In the genomic region with DNA sequence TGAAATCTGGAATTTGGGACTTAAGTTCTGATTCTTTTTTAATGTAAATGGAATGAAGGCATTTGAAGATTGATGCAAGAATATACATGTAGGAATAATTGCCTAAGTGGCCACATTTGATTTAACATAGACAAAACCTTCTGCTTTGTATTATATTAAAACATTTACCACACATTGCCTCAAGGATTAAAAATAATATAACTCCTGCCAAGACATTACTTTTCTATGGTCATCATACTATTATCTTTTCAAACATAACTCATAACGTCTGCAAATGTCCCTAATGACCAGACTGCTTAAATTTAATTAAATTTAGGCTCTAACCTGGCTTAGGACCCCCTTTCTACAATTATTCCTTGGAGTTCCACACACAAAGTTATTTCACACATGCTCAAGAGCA, we compare ENCODE assay signal across 2 cellular contexts.
TF ChIP-seq lines count a peak whose summit lies in the region.

No MANE protein-coding gene starts in this region.

TF ChIP-seq in SK-N-SH treated with all-trans-retinoic acid at 6 μM for 48 hours, 23 proteins besides CTCF, POLR2A, EP300 and RAD21 (continued from another document):
- TF ChIP-seq, protein P1, sequence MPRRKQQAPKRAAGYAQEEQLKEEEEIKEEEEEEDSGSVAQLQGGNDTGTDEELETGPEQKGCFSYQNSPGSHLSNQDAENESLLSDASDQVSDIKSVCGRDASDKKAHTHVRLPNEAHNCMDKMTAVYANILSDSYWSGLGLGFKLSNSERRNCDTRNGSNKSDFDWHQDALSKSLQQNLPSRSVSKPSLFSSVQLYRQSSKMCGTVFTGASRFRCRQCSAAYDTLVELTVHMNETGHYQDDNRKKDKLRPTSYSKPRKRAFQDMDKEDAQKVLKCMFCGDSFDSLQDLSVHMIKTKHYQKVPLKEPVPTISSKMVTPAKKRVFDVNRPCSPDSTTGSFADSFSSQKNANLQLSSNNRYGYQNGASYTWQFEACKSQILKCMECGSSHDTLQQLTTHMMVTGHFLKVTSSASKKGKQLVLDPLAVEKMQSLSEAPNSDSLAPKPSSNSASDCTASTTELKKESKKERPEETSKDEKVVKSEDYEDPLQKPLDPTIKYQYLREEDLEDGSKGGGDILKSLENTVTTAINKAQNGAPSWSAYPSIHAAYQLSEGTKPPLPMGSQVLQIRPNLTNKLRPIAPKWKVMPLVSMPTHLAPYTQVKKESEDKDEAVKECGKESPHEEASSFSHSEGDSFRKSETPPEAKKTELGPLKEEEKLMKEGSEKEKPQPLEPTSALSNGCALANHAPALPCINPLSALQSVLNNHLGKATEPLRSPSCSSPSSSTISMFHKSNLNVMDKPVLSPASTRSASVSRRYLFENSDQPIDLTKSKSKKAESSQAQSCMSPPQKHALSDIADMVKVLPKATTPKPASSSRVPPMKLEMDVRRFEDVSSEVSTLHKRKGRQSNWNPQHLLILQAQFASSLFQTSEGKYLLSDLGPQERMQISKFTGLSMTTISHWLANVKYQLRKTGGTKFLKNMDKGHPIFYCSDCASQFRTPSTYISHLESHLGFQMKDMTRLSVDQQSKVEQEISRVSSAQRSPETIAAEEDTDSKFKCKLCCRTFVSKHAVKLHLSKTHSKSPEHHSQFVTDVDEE (CRISPR knock-in tag; IDR thresholded peaks at IDR 0.05): peak; percentile 65; the same call in 1 of the 2 replicates
- TF ChIP-seq ZC3H10 (CRISPR knock-in tag; IDR thresholded peaks at IDR 0.05) (no peak), TCF4 (CRISPR knock-in tag; IDR thresholded peaks at IDR 0.05; ENCODE audit: borderline replicate concordance) (peak; percentile 88; the same call in 1 of the 2 replicates), PPARA (CRISPR knock-in tag; IDR thresholded peaks at IDR 0.05; ENCODE audit: borderline replicate concordance) (no peak), ZNF565 (CRISPR knock-in tag; conservative IDR thresholded peaks at IDR 0.05; ENCODE audit: low read depth) (no peak), ZFP30 (CRISPR knock-in tag; IDR thresholded peaks at IDR 0.05) (no peak), SNAI2 (CRISPR knock-in tag; IDR thresholded peaks at IDR 0.05) (no peak), OSR1 (CRISPR knock-in tag; IDR thresholded peaks at IDR 0.05) (no peak), ZFP3 (CRISPR knock-in tag; IDR thresholded peaks at IDR 0.05) (no peak)
- TF ChIP-seq, protein P2, sequence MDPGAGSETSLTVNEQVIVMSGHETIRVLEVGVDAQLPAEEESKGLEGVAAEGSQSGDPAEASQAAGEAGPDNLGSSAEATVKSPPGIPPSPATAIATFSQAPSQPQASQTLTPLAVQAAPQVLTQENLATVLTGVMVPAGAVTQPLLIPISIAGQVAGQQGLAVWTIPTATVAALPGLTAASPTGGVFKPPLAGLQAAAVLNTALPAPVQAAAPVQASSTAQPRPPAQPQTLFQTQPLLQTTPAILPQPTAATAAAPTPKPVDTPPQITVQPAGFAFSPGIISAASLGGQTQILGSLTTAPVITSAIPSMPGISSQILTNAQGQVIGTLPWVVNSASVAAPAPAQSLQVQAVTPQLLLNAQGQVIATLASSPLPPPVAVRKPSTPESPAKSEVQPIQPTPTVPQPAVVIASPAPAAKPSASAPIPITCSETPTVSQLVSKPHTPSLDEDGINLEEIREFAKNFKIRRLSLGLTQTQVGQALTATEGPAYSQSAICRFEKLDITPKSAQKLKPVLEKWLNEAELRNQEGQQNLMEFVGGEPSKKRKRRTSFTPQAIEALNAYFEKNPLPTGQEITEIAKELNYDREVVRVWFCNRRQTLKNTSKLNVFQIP (CRISPR knock-in tag; IDR thresholded peaks at IDR 0.05; ENCODE audit: borderline replicate concordance, low read depth): no peak

TF ChIP-seq in SK-N-SH, 30 proteins besides CTCF, POLR2A, EP300 and RAD21 (continued from another document):
- TF ChIP-seq, protein P3, sequence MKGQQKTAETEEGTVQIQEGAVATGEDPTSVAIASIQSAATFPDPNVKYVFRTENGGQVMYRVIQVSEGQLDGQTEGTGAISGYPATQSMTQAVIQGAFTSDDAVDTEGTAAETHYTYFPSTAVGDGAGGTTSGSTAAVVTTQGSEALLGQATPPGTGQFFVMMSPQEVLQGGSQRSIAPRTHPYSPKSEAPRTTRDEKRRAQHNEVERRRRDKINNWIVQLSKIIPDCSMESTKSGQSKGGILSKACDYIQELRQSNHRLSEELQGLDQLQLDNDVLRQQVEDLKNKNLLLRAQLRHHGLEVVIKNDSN (IDR thresholded peaks at IDR 0.05; ENCODE audit: borderline replicate concordance, low read depth): no peak
- TF ChIP-seq TEAD4 (IDR thresholded peaks at IDR 0.05; ENCODE audit: borderline replicate concordance, insufficient read depth): no peak
- TF ChIP-seq, protein P4, sequence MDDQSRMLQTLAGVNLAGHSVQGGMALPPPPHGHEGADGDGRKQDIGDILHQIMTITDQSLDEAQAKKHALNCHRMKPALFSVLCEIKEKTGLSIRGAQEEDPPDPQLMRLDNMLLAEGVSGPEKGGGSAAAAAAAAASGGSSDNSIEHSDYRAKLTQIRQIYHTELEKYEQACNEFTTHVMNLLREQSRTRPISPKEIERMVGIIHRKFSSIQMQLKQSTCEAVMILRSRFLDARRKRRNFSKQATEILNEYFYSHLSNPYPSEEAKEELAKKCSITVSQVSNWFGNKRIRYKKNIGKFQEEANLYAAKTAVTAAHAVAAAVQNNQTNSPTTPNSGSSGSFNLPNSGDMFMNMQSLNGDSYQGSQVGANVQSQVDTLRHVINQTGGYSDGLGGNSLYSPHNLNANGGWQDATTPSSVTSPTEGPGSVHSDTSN (IDR thresholded peaks at IDR 0.05): no peak
